ENCODE assay signal across 8 cellular contexts in genomic region chr1:202135221-202135721, GRCh38. TPM values are rescaled to one million over a fixed set of nuclear protein-coding genes. Genes with fewer than 3 reads are reported as not detected.
DNase-seq lines count a peak whose midpoint lies in the region; ATAC-seq and TF ChIP-seq lines count a peak whose summit lies in the region.

No MANE protein-coding gene starts in this region.

- H3K27me3 ChIP-seq in SK-N-SH (ENCODE audit: insufficient read depth) = no peaks in the 10 kb centered on the region
- H3K27me3 ChIP-seq in heart right ventricle = no peaks in the 10 kb centered on the region
- H3K27me3 ChIP-seq in prostate gland (replicated peaks; ENCODE audit: insufficient read depth) = no peaks in the 10 kb centered on the region

- H3K27ac ChIP-seq in SK-N-SH (ENCODE audit: low read depth in 2 of 2, low read length in 1 of 2) = no peak overlapping the region
- H3K27ac ChIP-seq in heart right ventricle = peak overlapping the region in 1 of 10 donors; percentile 12
- peak overlapping the region; percentile 78 to 83 for H3K27ac ChIP-seq in prostate gland

- peaks cover 7% of the 10 kb centered on the region for H3F3A ChIP-seq in SK-N-SH (replicated peaks; ENCODE audit: insufficient read depth)

- WGBS in SK-N-SH (ENCODE audit: low lambda C conversion rate) = 37% methylated on average over 14 of the region's 15 CpGs
- WGBS in heart right ventricle, 2 donors = 40 to 45% methylated on average over 15 of the region's 15 CpGs
- 26% methylated on average over 15 of the region's 15 CpGs for WGBS in prostate gland

- TF ChIP-seq EP300 in SK-N-SH (IDR thresholded peaks at IDR 0.05; ENCODE audit: borderline replicate concordance in 1 of 2, low read depth in 1 of 2, low read length in 1 of 2) = no peak

- no peaks in the 10 kb centered on the region for H3K9me2 ChIP-seq in SK-N-SH

- peaks cover 7% of the 10 kb centered on the region for H3K4me1 Mint-ChIP-seq in CD14-positive monocyte

- H3K27me3 Mint-ChIP-seq in CD14-positive monocyte (ENCODE audit: low read depth in 3 of 3) = peaks cover 0 to 2% (median 0%) of the 10 kb centered on the region in 3 donors

- H4K20me1 ChIP-seq in SK-N-SH (ENCODE audit: insufficient read depth) = peaks cover 45% of the 10 kb centered on the region

- TF ChIP-seq RAD21 in SK-N-SH (IDR thresholded peaks at IDR 0.05; ENCODE audit: low read length) = peak; percentile 76

- TF ChIP-seq CTCF in CD14-positive monocyte (IDR thresholded peaks at IDR 0.05) (peak; percentile 90), SK-N-SH (IDR thresholded peaks at IDR 0.05) (peak; percentile 81), heart right ventricle (IDR thresholded peaks at IDR 0.05) (peak; percentile 79 to 92 (median 89)), prostate gland (IDR thresholded peaks at IDR 0.05) (peak; percentile 80 to 89 (median 83))

- CTCF ChIA-PET in SK-N-SH (lab: Yijun Ruan, JAX) = interaction anchor here (0.5 to 11.2 kb wide), 39 partner anchors 8 to 472 kb away, joined by 3 to 161 read pairs (median 4); partner anchors contain the start of genes ARL8A, ELF3, GPR37L1 and PTPN7

- peaks cover 54 to 79% of the 10 kb centered on the region in 2 donors for H3K36me3 Mint-ChIP-seq in CD14-positive monocyte

- no peak overlapping the region for H3K4me2 ChIP-seq in SK-N-SH

- no peak overlapping the region for H3K9ac ChIP-seq in SK-N-SH

- H3K4me3 ChIP-seq in SK-N-SH (ENCODE audit: low read depth in 2 of 2, low read length in 1 of 2) (no peak overlapping the region; a peak in 1 of 4 replicates), heart right ventricle (no peak overlapping the region), prostate gland (no peak overlapping the region)

- H3K4me1 ChIP-seq in SK-N-SH (ENCODE audit: control insufficient read depth in 1 of 2, insufficient read depth in 2 of 2, low read depth in 1 of 2, low read length in 1 of 2) = peaks cover 0 to 4% of the 10 kb centered on the region in 2 experiments; a peak in 1 of 4 replicates
- peaks cover 4 to 37% (median 19%) of the 10 kb centered on the region in 9 donors for H3K4me1 ChIP-seq in heart right ventricle
- peaks cover 15% of the 10 kb centered on the region for H3K4me1 ChIP-seq in prostate gland (replicated peaks)

- peaks cover 21% of the 10 kb centered on the region for H3K79me2 ChIP-seq in SK-N-SH (ENCODE audit: insufficient read depth)

- ATAC-seq in GM19395 (IDR thresholded peaks at IDR 0.05; ENCODE audit: unreplicated experiment) (peak; percentile 82), heart right ventricle (peak; percentile 15 to 74 (median 62)), HG03039 (IDR thresholded peaks at IDR 0.05; ENCODE audit: unreplicated experiment) (no peak)

- no peaks in the 10 kb centered on the region for H3K9me3 ChIP-seq in SK-N-SH
- H3K9me3 ChIP-seq in heart right ventricle = no peaks in the 10 kb centered on the region
- no peaks in the 10 kb centered on the region for H3K9me3 ChIP-seq in prostate gland

- POLR2A ChIA-PET in SK-N-SH (lab: Yijun Ruan, JAX) = interaction anchor here (1.1 kb wide), 1 partner anchor 9 kb away, joined by 4 read pairs; no protein-coding TSS in a partner anchor

- TF ChIP-seq POLR2A in prostate gland (IDR thresholded peaks at IDR 0.05) = no peak

- intact Hi-C loops in CD14-positive monocyte (cut with micrococcal nuclease) (no loop called here), heart right ventricle (cut with DNase I) (loop anchor here in 5 of 10 donors (1.0 to 10.0 kb wide), 3 partner anchors 126 to 240 kb away; no protein-coding TSS in a partner anchor), prostate gland (cut with DNase I) (loop anchor here (1.0 to 10.0 kb wide), 2 partner anchors 126 to 240 kb away; no protein-coding TSS in a partner anchor)

- H3K4me3 Mint-ChIP-seq in CD14-positive monocyte = no peak overlapping the region

- DNase-seq in CD14-positive monocyte (ENCODE audit: low spot score) (no peak), NAMALWA (ENCODE audit: low spot score) (peak; percentile 79), SK-N-SH (peak; percentile 93), amniotic epithelial cell (ENCODE audit: low read depth) (peak; percentile 52), heart right ventricle (peak; percentile 31 to 36), prostate gland (ENCODE audit: low spot score) (peak; percentile 58)

- H3K27ac Mint-ChIP-seq in CD14-positive monocyte = peak overlapping the region in 3 of 7 donors; percentile 42 to 64 (median 60)

- H3K36me3 ChIP-seq in SK-N-SH (replicated peaks in 1 of 2; ENCODE audit: control insufficient read depth in 1 of 2, insufficient read depth in 2 of 2, low read length in 1 of 2) (peaks cover 10 to 36% of the 10 kb centered on the region in 2 experiments), heart right ventricle (peaks cover 0 to 74% (median 38%) of the 10 kb centered on the region in 9 donors), prostate gland (no peaks in the 10 kb centered on the region)

- H2AFZ ChIP-seq in SK-N-SH (ENCODE audit: low read depth) = no peak overlapping the region

- H3K9me3 Mint-ChIP-seq in CD14-positive monocyte = no peaks in the 10 kb centered on the region

TF ChIP-seq in SK-N-SH, 30 proteins besides CTCF, POLR2A, EP300 and RAD21:
- TF ChIP-seq FOXJ3 (CRISPR knock-in tag; IDR thresholded peaks at IDR 0.05) (no peak), SMC3 (IDR thresholded peaks at IDR 0.05; ENCODE audit: low read depth, low read length) (peak; percentile 59)
TF ChIP-seq in SK-N-SH: peak in this region for 1.

RNA-seq across cellular contexts. Expression of gene ARL8A, which starts 9.3 kb away (rescaled TPM):
- polyA plus RNA-seq in CD14-positive monocyte (10 to 100 TPM; 12.4 to 14.8 TPM), SK-N-SH (2012; rRNA removed) (62.0 and 66.9 TPM in 2 replicates), heart right ventricle (10 to 100 TPM; 21.5 to 29.6 TPM)
- polyA plus RNA-seq in SK-N-SH (2012; cell fraction: cytosol; rRNA removed) = 47.7 and 57.8 TPM in 2 replicates
- 77.1 and 78.7 TPM in 2 replicates for polyA plus RNA-seq in SK-N-SH (2012; cell fraction: nucleus; rRNA removed)
- total RNA-seq in heart right ventricle (10 to 100 TPM; 70.9 to 92.7 (median 83.4) TPM), prostate gland (100 to 1,000 TPM in 1 of 2 donors, 10 to 100 TPM in 1; 39.9 to 102 TPM)

RNA-seq across cellular contexts. Expression of gene GPR37L1, which starts 12.6 kb away (rescaled TPM):
- polyA plus RNA-seq in CD14-positive monocyte (under 1 TPM; 0.06 to 0.13 TPM), SK-N-SH (2012; rRNA removed) (not detected in 2 replicates), heart right ventricle (under 1 TPM in 1 of 2 donors, not detected in 1; 0.03 TPM)
- polyA plus RNA-seq in SK-N-SH (2012; cell fraction: cytosol; rRNA removed) = not detected in 2 replicates
- polyA plus RNA-seq in SK-N-SH (2012; cell fraction: nucleus; rRNA removed) = 0.02 TPM in 1 of 2 replicates, not detected in the other
- total RNA-seq in heart right ventricle (under 1 TPM in 4 of 10 donors, not detected in 6; 0.04 to 0.20 (median 0.06) TPM), prostate gland (under 1 TPM; 0.09 to 0.28 TPM)

RNA-seq across cellular contexts. Expression of gene PTPN7, which starts 25.1 kb away (rescaled TPM):
- polyA plus RNA-seq in CD14-positive monocyte (1 to 10 TPM; 4.0 to 8.3 TPM), SK-N-SH (2012; rRNA removed) (not detected in 2 replicates), heart right ventricle (under 1 TPM; 0.32 to 0.51 TPM)
- 0.01 TPM in 1 of 2 replicates, not detected in the other for polyA plus RNA-seq in SK-N-SH (2012; cell fraction: cytosol; rRNA removed)
- polyA plus RNA-seq in SK-N-SH (2012; cell fraction: nucleus; rRNA removed) = not detected in 2 replicates
- total RNA-seq in heart right ventricle (1 to 10 TPM in 2 of 10 donors, under 1 TPM in 8; 0.09 to 6.2 (median 0.47) TPM), prostate gland (10 to 100 TPM in 1 of 2 donors, under 1 TPM in 1; 0.73 to 61.8 TPM)

RNA-seq across cellular contexts. Expression of gene LGR6, which starts 58.3 kb away (rescaled TPM):
- polyA plus RNA-seq in CD14-positive monocyte (not detected), SK-N-SH (2012; rRNA removed) (0.03 TPM in 1 of 2 replicates, not detected in the other), heart right ventricle (1 to 10 TPM; 3.2 to 3.7 TPM)
- 0.03 TPM in 1 of 2 replicates, not detected in the other for polyA plus RNA-seq in SK-N-SH (2012; cell fraction: cytosol; rRNA removed)
- polyA plus RNA-seq in SK-N-SH (2012; cell fraction: nucleus; rRNA removed) = 0.06 TPM in 1 of 2 replicates, not detected in the other
- total RNA-seq in heart right ventricle (10 to 100 TPM in 2 of 10 donors, 1 to 10 TPM in 3, under 1 TPM in 5; 0.19 to 13.5 (median 1.0) TPM), prostate gland (10 to 100 TPM in 1 of 2 donors, 1 to 10 TPM in 1; 8.0 to 25.6 TPM)

Comparison
In these comparisons a context has a peak if more than half of its experiments do, and no peak if none do; other contexts are left out.
1. H3K27ac ChIP-seq: peak in prostate gland (2 of 2); none in SK-N-SH (0 of 2).
2. Peak in every context shown above with its lines, with median percentiles within 50 percentile points of each other: CTCF ChIP-seq.